Comparison of ENCODE assay signal across 14 cellular contexts in the genomic region with DNA sequence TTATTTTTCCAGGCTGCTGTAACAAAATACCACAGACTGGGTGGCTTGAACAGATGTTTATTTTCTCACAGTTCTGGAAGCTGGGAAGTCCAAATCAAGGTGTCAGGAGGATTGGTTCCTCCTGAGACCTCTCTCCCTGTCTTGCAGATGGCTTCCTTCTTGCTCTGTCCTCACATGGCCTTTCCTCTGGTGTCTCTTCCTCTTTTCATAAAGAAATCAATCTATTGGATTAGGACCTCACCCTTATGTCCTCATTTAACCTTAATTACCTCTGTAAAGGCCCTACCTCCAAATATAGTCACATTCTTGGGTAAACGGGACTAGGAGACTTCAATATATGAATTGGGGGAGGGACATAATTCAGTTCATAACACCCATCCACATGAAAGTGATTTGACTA.
"Had no signal": no experiment of that assay in that cellular context is flagged by ENCODE, and none has a peak within 500 bp of the region (broad histone marks: within the 10 kb centered on the region; RNA-seq: fewer than 3 reads in every experiment).

No MANE protein-coding gene starts in this region.

- H3K4me1 ChIP-seq: body of pancreas had no signal

- H3K9me3 ChIP-seq: body of pancreas had no signal

- H3K27ac Mint-ChIP-seq: activated CD4-positive, alpha-beta memory T cell treated with anti-CD3 and anti-CD28 coated beads, Interleukin-2, amount 10 ng/mL, durations not matched to agents 7 days and 5 days; activated CD8-positive, alpha-beta memory T cell treated with anti-CD3 and anti-CD28 coated beads, Interleukin-2, amount 10 ng/mL, durations not matched to agents 7 days and 5 days; activated T-helper 17 cell treated with anti-CD3 and anti-CD28 coated beads, Interleukin-2, amount 50 U/mL, for 72 hours; memory B cell; progenitor cell of endocrine pancreas had no signal

- H3K27ac ChIP-seq: body of pancreas, dorsolateral prefrontal cortex had no signal

- H3K4me3 Mint-ChIP-seq: activated CD4-positive, alpha-beta memory T cell treated with anti-CD3 and anti-CD28 coated beads, Interleukin-2, amount 10 ng/mL, durations not matched to agents 7 days and 5 days; activated CD8-positive, alpha-beta memory T cell treated with anti-CD3 and anti-CD28 coated beads, Interleukin-2, amount 10 ng/mL, durations not matched to agents 7 days and 5 days; activated T-helper 17 cell treated with anti-CD3 and anti-CD28 coated beads, Interleukin-2, amount 50 U/mL, for 72 hours; memory B cell had no signal

- DNase-seq: activated CD4-positive, alpha-beta memory T cell treated with anti-CD3 and anti-CD28 coated beads, Interleukin-2, amount 10 ng/mL, durations not matched to agents 7 days and 5 days; activated CD4-positive, alpha-beta T cell treated with anti-CD3 and anti-CD28 coated beads for 48 hours; activated CD4-positive, CD25-positive, alpha-beta regulatory T cell; activated CD8-positive, alpha-beta memory T cell treated with anti-CD3 and anti-CD28 coated beads, Interleukin-2, amount 10 ng/mL, durations not matched to agents 7 days and 5 days; activated naive CD4-positive, alpha-beta T cell treated with Interleukin-2 at 50 U/mL for 16 hours; body of pancreas; dorsolateral prefrontal cortex; stimulated activated CD4-positive, alpha-beta T cell treated with anti-CD3 and anti-CD28 coated beads, Interleukin-12 subunit alpha, Interleukin-12 subunit beta, amount 100 ng/mL, for 4 hours; stimulated activated CD4-positive, alpha-beta T cell treated with anti-CD3 and anti-CD28 coated beads, Interleukin-1b, Interleukin-23, amount 100 ng/mL, for 48 hours; stimulated activated CD8-positive, alpha-beta memory T cell treated with anti-CD3 and anti-CD28 coated beads, Interleukin-4, amount 100 ng/mL, for 48 hours; stimulated activated naive CD4-positive, alpha-beta T cell had no signal

- H3K9me3 Mint-ChIP-seq: memory B cell had no signal

- H3K27me3 ChIP-seq: body of pancreas, dorsolateral prefrontal cortex had no signal

- ATAC-seq: activated CD8-positive, alpha-beta memory T cell treated with anti-CD3 and anti-CD28 coated beads, Interleukin-2, amount 10 ng/mL, durations not matched to agents 7 days and 5 days; activated T-helper 17 cell treated with anti-CD3 and anti-CD28 coated beads, Interleukin-2, amount 50 U/mL, for 72 hours; body of pancreas had no signal

- H3K4me3 ChIP-seq: body of pancreas, dorsolateral prefrontal cortex had no signal
